25 cellular contexts compared by ENCODE assay signal in the genomic region with DNA sequence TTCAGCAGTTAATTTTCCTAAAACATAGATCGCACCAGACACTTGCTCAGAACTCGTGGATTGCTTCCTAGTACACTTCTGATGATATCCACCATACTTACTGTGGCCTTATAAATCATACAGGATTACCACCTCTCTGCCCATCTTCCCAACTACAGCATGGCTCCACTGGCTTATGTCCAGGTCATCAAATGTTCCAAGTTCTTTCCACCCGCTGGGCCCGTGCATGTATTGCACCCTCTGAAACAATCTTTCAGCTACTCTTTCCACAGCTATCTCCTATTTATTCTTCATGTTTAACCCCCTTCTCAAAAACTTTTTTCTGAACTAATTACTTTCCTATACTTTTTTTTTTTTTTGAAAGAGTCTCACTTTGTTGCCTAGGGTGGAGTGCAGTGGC. TPM values are rescaled to one million over a fixed set of nuclear protein-coding genes. Genes with fewer than 3 reads are reported as not detected.
DNase-seq lines count a peak whose midpoint lies in the region; ATAC-seq, FAIRE-seq and TF ChIP-seq lines count a peak whose summit lies in the region.
"Had no signal": no experiment of that assay in that cellular context is flagged by ENCODE, and none has a peak within 500 bp of the region (broad histone marks: within the 10 kb centered on the region; RNA-seq: fewer than 3 reads in every experiment).

No MANE protein-coding gene starts in this region.

- H3K4me3 Mint-ChIP-seq in activated CD8-positive, alpha-beta T cell treated with anti-CD3 and anti-CD28 coated beads for 36 hours, result no peak overlapping the region
- H3K4me3 Mint-ChIP-seq in activated CD8-positive, alpha-beta T cell treated with anti-CD3 and anti-CD28 coated beads, Interleukin-2, amount 10 ng/mL, durations not matched to agents 7 days and 5 days, result no peak overlapping the region
- no peak overlapping the region for H3K4me3 Mint-ChIP-seq in neural crest cell
- H3K4me3 Mint-ChIP-seq: activated CD8-positive, alpha-beta memory T cell treated with anti-CD3 and anti-CD28 coated beads, Interleukin-2, amount 10 ng/mL, durations not matched to agents 7 days and 5 days; activated naive CD8-positive, alpha-beta T cell had no signal

- no peak for DNase-seq in activated CD8-positive, alpha-beta T cell treated with anti-CD3 and anti-CD28 coated beads for 36 hours
- no peak for DNase-seq in activated CD8-positive, alpha-beta T cell treated with anti-CD3 and anti-CD28 coated beads, Interleukin-2, amount 10 ng/mL, durations not matched to agents 7 days and 5 days
- DNase-seq in K562 (ENCODE audit: extremely low read depth in 1 of 4, low spot score in 3 of 4), result peak in 2 of 4 experiments; percentile 29 to 30
- no peak for DNase-seq in neural crest cell (ENCODE audit: low read depth, low spot score)
- DNase-seq in Peyer's patch, result no peak
- DNase-seq in NOMO-1 treated with DMSO at 0.1 percent for 48 hours (lab: John Stamatoyannopoulos, UW; ENCODE audit: unreplicated experiment), result no peak
- no peak for DNase-seq in testis
- DNase-seq: activated CD4-positive, alpha-beta T cell treated with anti-CD3 and anti-CD28 coated beads for 4 hours; activated CD8-positive, alpha-beta memory T cell treated with anti-CD3 and anti-CD28 coated beads, Interleukin-2, amount 10 ng/mL, durations not matched to agents 7 days and 5 days; aorta; dorsolateral prefrontal cortex; heart left ventricle; KG1; mammary epithelial cell; MM.1S; NCI-H1417; NCI-H2107; psoas muscle; SJCRH30; stimulated activated CD4-positive, alpha-beta T cell treated with anti-CD3 and anti-CD28 coated beads, Interleukin-2, amount 100 ng/mL, for 24 hours had no signal

- no peak for TF ChIP-seq CTCF in activated CD8-positive, alpha-beta T cell treated with anti-CD3 and anti-CD28 coated beads for 36 hours (IDR thresholded peaks at IDR 0.05)
- 0 out of 3 replicates have a peak, but pooled peaks have one; percentile 4 for TF ChIP-seq CTCF in GM12872 (IDR thresholded peaks at IDR 0.05; ENCODE audit: insufficient read depth, low read depth, low read length)
- no peak for TF ChIP-seq CTCF in K562 (IDR thresholded peaks at IDR 0.05 in 2 of 3, conservative IDR thresholded peaks at IDR 0.05 in 1 of 3; ENCODE audit: insufficient read depth in 2 of 3, low read depth in 1 of 3, low read length in 3 of 3)
- peak; percentile 28 for TF ChIP-seq CTCF in neural crest cell (conservative IDR thresholded peaks at IDR 0.05)
- no peak for TF ChIP-seq CTCF in Peyer's patch (IDR thresholded peaks at IDR 0.05)
- TF ChIP-seq CTCF in testis (IDR thresholded peaks at IDR 0.05), result no peak

- H3K27me3 ChIP-seq in K562 (ENCODE audit: control insufficient read depth in 2 of 2, insufficient read depth in 2 of 2, low read length in 2 of 2) (no peaks in the 10 kb centered on the region), Peyer's patch (no peaks in the 10 kb centered on the region), testis (no peaks in the 10 kb centered on the region)
- H3K27me3 ChIP-seq: dorsolateral prefrontal cortex, heart left ventricle, SJCRH30 had no signal

- H3K4me3 ChIP-seq in K562 (no peak overlapping the region), Peyer's patch (no peak overlapping the region), testis (no peak overlapping the region)
- H3K4me3 ChIP-seq: dorsolateral prefrontal cortex, heart left ventricle, psoas muscle, SJCRH30 had no signal

- TF ChIP-seq POLR2A in K562 (conservative IDR thresholded peaks at IDR 0.05), result no peak
- TF ChIP-seq POLR2A in Peyer's patch (IDR thresholded peaks at IDR 0.05), result no peak
- TF ChIP-seq POLR2A in testis (IDR thresholded peaks at IDR 0.05), result no peak

- no peaks in the 10 kb centered on the region for H3K9me3 Mint-ChIP-seq in activated CD8-positive, alpha-beta T cell treated with anti-CD3 and anti-CD28 coated beads for 36 hours
- H3K9me3 Mint-ChIP-seq in activated CD8-positive, alpha-beta T cell treated with anti-CD3 and anti-CD28 coated beads, Interleukin-2, amount 10 ng/mL, durations not matched to agents 7 days and 5 days (ENCODE audit: insufficient read depth), result no peaks in the 10 kb centered on the region
- H3K9me3 Mint-ChIP-seq in neural crest cell, result no peaks in the 10 kb centered on the region
- H3K9me3 Mint-ChIP-seq: activated T-helper 2 cell treated with anti-CD3 and anti-CD28 coated beads, Interferon-gamma antibody, Interleukin-2, Interleukin-4, amounts not matched to agents 10 μg/mL and 5 μg/mL and 100 μg/mL, durations not matched to agents 14 hours and 24 hours and 36 hours had no signal

- TF ChIP-seq RAD21 in K562 (CRISPR knock-in tag; conservative IDR thresholded peaks at IDR 0.05 in 1 of 2, IDR thresholded peaks at IDR 0.05 in 1 of 2), result no peak

- ATAC-seq in activated CD8-positive, alpha-beta T cell treated with anti-CD3 and anti-CD28 coated beads for 36 hours, result no peak
- ATAC-seq in activated CD8-positive, alpha-beta T cell treated with anti-CD3 and anti-CD28 coated beads, Interleukin-2, amount 10 ng/mL, durations not matched to agents 7 days and 5 days, result no peak
- ATAC-seq in K562, result peak; percentile 21; the same call in 1 of the 3 replicates
- ATAC-seq: activated CD8-positive, alpha-beta memory T cell treated with anti-CD3 and anti-CD28 coated beads, Interleukin-2, amount 10 ng/mL, durations not matched to agents 7 days and 5 days; heart left ventricle had no signal

- POLR2A ChIA-PET in activated CD8-positive, alpha-beta T cell treated with anti-CD3 and anti-CD28 coated beads for 36 hours (lab: Charles Lee), result interaction anchor here (1.6 kb wide), 1 partner anchor 18 kb away, joined by 6 read pairs; a partner anchor contains a TSS
- POLR2A ChIA-PET in activated CD8-positive, alpha-beta T cell treated with anti-CD3 and anti-CD28 coated beads, Interleukin-2, amount 10 ng/mL, durations not matched to agents 7 days and 5 days (lab: Charles Lee), result interaction anchor here (0.6 to 0.9 kb wide), 2 partner anchors 18 to 204 kb away, joined by 3 to 6 read pairs; a partner anchor contains a TSS
- POLR2A ChIA-PET in K562 (lab: Yijun Ruan, JAX), result no interaction called here

- CTCF ChIA-PET in activated CD8-positive, alpha-beta T cell treated with anti-CD3 and anti-CD28 coated beads for 36 hours (lab: Charles Lee), result interaction anchor here (1.3 to 1.5 kb wide), 2 partner anchors 9 to 19 kb away, joined by 5 to 7 read pairs; no protein-coding TSS in a partner anchor
- CTCF ChIA-PET in activated CD8-positive, alpha-beta T cell treated with anti-CD3 and anti-CD28 coated beads, Interleukin-2, amount 10 ng/mL, durations not matched to agents 7 days and 5 days (lab: Charles Lee), result interaction anchor here (1.2 to 2.8 kb wide), 2 partner anchors 19 to 285 kb away, joined by 3 to 14 read pairs; no protein-coding TSS in a partner anchor
- CTCF ChIA-PET in K562 (lab: Yijun Ruan, JAX; ENCODE audit: low intra/inter-chr PET ratio), result no interaction called here

- no peaks in the 10 kb centered on the region for H3K9me3 ChIP-seq in K562 (replicated peaks; ENCODE audit: control insufficient read depth, insufficient read depth, low read depth, low read length)
- no peaks in the 10 kb centered on the region for H3K9me3 ChIP-seq in Peyer's patch
- H3K9me3 ChIP-seq in testis, result no peaks in the 10 kb centered on the region
- H3K9me3 ChIP-seq: heart left ventricle, psoas muscle, SJCRH30 had no signal

- in situ Hi-C loops in K562 (cut with MboI), result no loop called here

- no peaks in the 10 kb centered on the region for H3K27me3 Mint-ChIP-seq in activated CD8-positive, alpha-beta T cell treated with anti-CD3 and anti-CD28 coated beads for 36 hours
- no peaks in the 10 kb centered on the region for H3K27me3 Mint-ChIP-seq in activated CD8-positive, alpha-beta T cell treated with anti-CD3 and anti-CD28 coated beads, Interleukin-2, amount 10 ng/mL, durations not matched to agents 7 days and 5 days (ENCODE audit: low read depth)
- no peaks in the 10 kb centered on the region for H3K27me3 Mint-ChIP-seq in neural crest cell (ENCODE audit: low read depth)
- H3K27me3 Mint-ChIP-seq: activated CD8-positive, alpha-beta memory T cell treated with anti-CD3 and anti-CD28 coated beads, Interleukin-2, amount 10 ng/mL, durations not matched to agents 7 days and 5 days; activated naive CD8-positive, alpha-beta T cell had no signal

- BruUV-seq in K562 (replicated peaks; lab: Mats Ljungman, UMichigan), result no TSS peak

- intact Hi-C loops in activated CD8-positive, alpha-beta T cell treated with anti-CD3 and anti-CD28 coated beads for 36 hours (cut with micrococcal nuclease), result no loop called here
- intact Hi-C loops in K562 (cut with micrococcal nuclease), result no loop called here
- intact Hi-C loops in testis (cut with DNase I; ENCODE audit: low total_unique reads), result no loop called here

- FAIRE-seq in K562 (lab: Jason Lieb, UNC), result no peak
- FAIRE-seq: D721Med had no signal

- 88% methylated on average over 4 of the region's 4 CpGs for WGBS in K562 (ENCODE audit: insufficient coverage, low coverage, missing lambda C conversion rate)
- 84 to 87% methylated on average over 4 of the region's 4 CpGs for WGBS in testis, 2 donors

- peaks cover 84% of the 10 kb centered on the region for H3K36me3 ChIP-seq in K562 (ENCODE audit: control insufficient read depth, insufficient read depth, low read length)
- H3K36me3 ChIP-seq in Peyer's patch, result peaks cover 0 to 81% (median 0%) of the 10 kb centered on the region in 3 donors
- H3K36me3 ChIP-seq in testis (ENCODE audit: low read depth, missing control alignments), result no peaks in the 10 kb centered on the region

- H4K20me1 ChIP-seq in K562 (replicated peaks; ENCODE audit: control insufficient read depth, insufficient read depth, low read length), result no peaks in the 10 kb centered on the region

- H3K9me1 ChIP-seq in K562 (ENCODE audit: control insufficient read depth, insufficient read depth, low read length), result no peaks in the 10 kb centered on the region

- H2AFZ ChIP-seq in K562 (ENCODE audit: low read depth, low read length), result no peak overlapping the region

- peaks cover 26% of the 10 kb centered on the region for H3K79me2 ChIP-seq in K562 (ENCODE audit: control insufficient read depth, insufficient read depth, low read length)

- H3K4me1 ChIP-seq in K562 (replicated peaks in 1 of 2; ENCODE audit: control insufficient read depth in 2 of 2, insufficient read depth in 2 of 2, low read length in 2 of 2), result peaks cover 20 to 36% of the 10 kb centered on the region in 2 experiments; a peak in 3 of 5 replicates
- no peaks in the 10 kb centered on the region for H3K4me1 ChIP-seq in Peyer's patch
- no peaks in the 10 kb centered on the region for H3K4me1 ChIP-seq in testis
- H3K4me1 ChIP-seq: psoas muscle, SJCRH30 had no signal

- H3K9ac ChIP-seq in K562 (ENCODE audit: insufficient read depth in 1 of 2, low read depth in 2 of 2, low read length in 2 of 2), result no peak overlapping the region

- no peak for TF ChIP-seq EP300 in K562 (IDR thresholded peaks at IDR 0.05; ENCODE audit: low read length)

- peak overlapping the region; percentile 34 for H3K27ac Mint-ChIP-seq in activated CD8-positive, alpha-beta T cell treated with anti-CD3 and anti-CD28 coated beads for 36 hours
- no peak overlapping the region for H3K27ac Mint-ChIP-seq in activated CD8-positive, alpha-beta T cell treated with anti-CD3 and anti-CD28 coated beads, Interleukin-2, amount 10 ng/mL, durations not matched to agents 7 days and 5 days
- no peak overlapping the region for H3K27ac Mint-ChIP-seq in neural crest cell (ENCODE audit: unreplicated experiment)
- H3K27ac Mint-ChIP-seq: activated CD8-positive, alpha-beta memory T cell treated with anti-CD3 and anti-CD28 coated beads, Interleukin-2, amount 10 ng/mL, durations not matched to agents 7 days and 5 days; activated naive CD8-positive, alpha-beta T cell; activated T-helper 2 cell treated with anti-CD3 and anti-CD28 coated beads, Interferon-gamma antibody, Interleukin-2, Interleukin-4, amounts not matched to agents 10 μg/mL and 5 μg/mL and 100 μg/mL, durations not matched to agents 14 hours and 24 hours and 36 hours had no signal

- peaks cover 37% of the 10 kb centered on the region for H3K36me3 Mint-ChIP-seq in activated CD8-positive, alpha-beta T cell treated with anti-CD3 and anti-CD28 coated beads for 36 hours (ENCODE audit: low read depth)
- peaks cover 62% of the 10 kb centered on the region for H3K36me3 Mint-ChIP-seq in activated CD8-positive, alpha-beta T cell treated with anti-CD3 and anti-CD28 coated beads, Interleukin-2, amount 10 ng/mL, durations not matched to agents 7 days and 5 days (ENCODE audit: low read depth)
- peaks cover 11% of the 10 kb centered on the region for H3K36me3 Mint-ChIP-seq in neural crest cell (ENCODE audit: low read depth)

- H3K4me2 ChIP-seq in K562 (ENCODE audit: insufficient read depth, low read length), result no peak overlapping the region

- H3K4me1 Mint-ChIP-seq in activated CD8-positive, alpha-beta T cell treated with anti-CD3 and anti-CD28 coated beads for 36 hours (ENCODE audit: low read depth), result peaks cover 14% of the 10 kb centered on the region
- H3K4me1 Mint-ChIP-seq in activated CD8-positive, alpha-beta T cell treated with anti-CD3 and anti-CD28 coated beads, Interleukin-2, amount 10 ng/mL, durations not matched to agents 7 days and 5 days (ENCODE audit: low read depth), result peaks cover 18% of the 10 kb centered on the region
- H3K4me1 Mint-ChIP-seq in neural crest cell, result no peaks in the 10 kb centered on the region

- H3K27ac ChIP-seq in K562 (ENCODE audit: extremely low read depth, low read depth, low read length), result no peak overlapping the region
- H3K27ac ChIP-seq in Peyer's patch, result no peak overlapping the region
- H3K27ac ChIP-seq in testis, result no peak overlapping the region
- H3K27ac ChIP-seq: C4-2B, dorsolateral prefrontal cortex, heart left ventricle, psoas muscle, SJCRH30 had no signal

RNA-seq across cellular contexts. Expression of a gene that starts 18.5 kb away (rescaled TPM):
- total RNA-seq in activated CD8-positive, alpha-beta T cell treated with anti-CD3 and anti-CD28 coated beads for 36 hours, result 10 to 100 TPM; 68.8 to 68.9 TPM
- total RNA-seq in activated CD8-positive, alpha-beta T cell treated with anti-CD3 and anti-CD28 coated beads, Interleukin-2, amount 10 ng/mL, durations not matched to agents 7 days and 5 days, result 10 to 100 TPM; 90.0 to 90.9 TPM
- total RNA-seq in K562 (2011; cell fraction: chromatin; rRNA removed; ENCODE audit: low replicate concordance), result 68.9 and 132 TPM in 2 replicates
- total RNA-seq in K562 (2011; cell fraction: nucleolus; rRNA removed), result 44.0 and 45.8 TPM in 2 replicates
- 87.5 and 126 TPM in 2 replicates for total RNA-seq in K562 (2011; cell fraction: nucleoplasm; rRNA removed)
- total RNA-seq in K562 (2014; rRNA removed) (24.5 and 26.8 TPM in 2 replicates), K562 (2014; rRNA removed; fragmentation: Illumina TruSeq; extraction: Trizol) (31.3 and 35.6 TPM in 2 replicates), K562 (2015; rRNA removed; fragmentation: Illumina TruSeq; extraction: Trizol) (27.6 and 28.1 TPM in 2 replicates), K562 (2021) (46.7 and 50.0 TPM in 2 replicates), neural crest cell (63.3 and 65.4 TPM in 2 replicates), Peyer's patch (10 to 100 TPM; 70.5 to 93.3 (median 82.8) TPM), testis (10 to 100 TPM; 52.9 to 58.7 TPM)
- polyA plus RNA-seq in K562 (2011; rRNA removed) (50.2 and 57.8 TPM in 2 replicates), K562 (2014; fragmentation: Illumina TruSeq; extraction: Trizol) (28.0 and 29.9 TPM in 2 replicates), K562 (2014; fragmentation: Nextera tagmentation; extraction: Ambion mirVana) (1 to 10 TPM; 2.5 to 2.9 TPM), K562 (2014; rRNA removed) (40.6 and 46.9 TPM in 2 replicates), testis (ENCODE audit: insufficient read depth, low read depth, low replicate concordance) (46.5 TPM)
- 24.2 and 45.4 TPM in 2 replicates for polyA plus RNA-seq in K562 (2011; cell fraction: cytosol; rRNA removed)
- polyA plus RNA-seq in K562 (2011; cell fraction: nucleus; rRNA removed), result 52.8 and 54.2 TPM in 2 replicates
- 14.4 and 22.9 TPM in 2 replicates for polyA plus RNA-seq in K562 (2012)
- 72.2 and 86.8 TPM in 2 replicates for polyA minus RNA-seq in K562 (2011; rRNA and poly(A)+ RNA removed)
- polyA minus RNA-seq in K562 (2011; cell fraction: cytosol; rRNA and poly(A)+ RNA removed), result 17.1 and 20.9 TPM in 2 replicates
- 35.3 and 73.3 TPM in 2 replicates for polyA minus RNA-seq in K562 (2011; cell fraction: nucleus; rRNA and poly(A)+ RNA removed)

Comparison
In these comparisons a context has a peak if more than half of its experiments do, and no peak if none do; other contexts are left out.
1. CTCF ChIP-seq: peak in GM12872 (single experiment) and neural crest cell (single experiment); none in activated CD8-positive, alpha-beta T cell treated with anti-CD3 and anti-CD28 coated beads for 36 hours (single experiment), K562 (0 of 3), Peyer's patch (0 of 6) and testis (0 of 3).